ENCODE assay signal across 20 cellular contexts in genomic region chr4:142315999-142316398, GRCh38.
"Had no signal": no experiment of that assay in that cellular context is flagged by ENCODE, and none has a peak within 500 bp of the region (broad histone marks: within the 10 kb centered on the region; RNA-seq: fewer than 3 reads in every experiment).

No MANE protein-coding gene starts in this region.

- H3K27ac Mint-ChIP-seq: activated CD8-positive, alpha-beta memory T cell treated with anti-CD3 and anti-CD28 coated beads, Interleukin-2, amount 10 ng/mL, durations not matched to agents 7 days and 5 days; memory B cell; natural killer cell had no signal

- H3K4me3 ChIP-seq: body of pancreas, coronary artery, gastrocnemius medialis, heart right ventricle, right lobe of liver, SK-N-MC, spleen, stomach, testis, upper lobe of right lung had no signal

- H3K36me3 Mint-ChIP-seq: memory B cell, natural killer cell had no signal

- DNase-seq: activated CD4-positive, alpha-beta T cell treated with anti-CD3 and anti-CD28 coated beads, Interleukin-2, amount 50 U/mL, for 48 hours; activated CD4-positive, CD25-positive, alpha-beta regulatory T cell treated with anti-CD3 and anti-CD28 coated beads, Interleukin-2, amount 50 U/mL, for 72 hours; activated CD8-positive, alpha-beta memory T cell treated with anti-CD3 and anti-CD28 coated beads, Interleukin-2, amount 10 ng/mL, durations not matched to agents 7 days and 5 days; activated naive CD4-positive, alpha-beta T cell treated with anti-CD3 and anti-CD28 coated beads, Interleukin-2, amount 50 U/mL, for 16 hours; activated T-cell treated with anti-CD3 and anti-CD28 coated beads, Interleukin-2, amount 50 U/mL, for 1 hour; amygdala; body of pancreas; caudate nucleus; gastrocnemius medialis; heart right ventricle; natural killer cell; right lobe of liver; spleen; stomach; T-helper 1 cell; testis; upper lobe of right lung had no signal

- H3K27ac ChIP-seq: coronary artery, right lobe of liver, SK-N-MC, spleen, testis, upper lobe of right lung had no signal

- H3K4me1 Mint-ChIP-seq: memory B cell, natural killer cell had no signal

- H3K4me3 Mint-ChIP-seq: activated CD8-positive, alpha-beta memory T cell treated with anti-CD3 and anti-CD28 coated beads, Interleukin-2, amount 10 ng/mL, durations not matched to agents 7 days and 5 days; memory B cell; natural killer cell had no signal

- H3K27me3 Mint-ChIP-seq: activated CD8-positive, alpha-beta memory T cell treated with anti-CD3 and anti-CD28 coated beads, Interleukin-2, amount 10 ng/mL, durations not matched to agents 7 days and 5 days; memory B cell had no signal

- H3K4me1 ChIP-seq: right lobe of liver, testis had no signal

- H3K27me3 ChIP-seq: body of pancreas, gastrocnemius medialis, heart right ventricle, right lobe of liver, spleen, stomach, testis, upper lobe of right lung had no signal

- ATAC-seq: activated CD8-positive, alpha-beta memory T cell treated with anti-CD3 and anti-CD28 coated beads, Interleukin-2, amount 10 ng/mL, durations not matched to agents 7 days and 5 days; body of pancreas; natural killer cell; right lobe of liver; upper lobe of right lung had no signal

- H3K36me3 ChIP-seq: gastrocnemius medialis, right lobe of liver, spleen, stomach, upper lobe of right lung had no signal

- H3K9me3 ChIP-seq: body of pancreas, gastrocnemius medialis, right lobe of liver, stomach, testis, upper lobe of right lung had no signal
